8 cellular contexts compared by ENCODE assay signal in genomic region chr1:183070923-183071618, GRCh38. TPM values are rescaled to one million over a fixed set of nuclear protein-coding genes. Genes with fewer than 3 reads are reported as not detected.
DNase-seq lines count a peak whose midpoint lies in the region; ATAC-seq, FAIRE-seq and TF ChIP-seq lines count a peak whose summit lies in the region.

No MANE protein-coding gene starts in this region.

- no peak for TF ChIP-seq RAD21 in A549 (conservative IDR thresholded peaks at IDR 0.05 in 1 of 2, IDR thresholded peaks at IDR 0.05 in 1 of 2)

- FAIRE-seq in A549 (lab: Jason Lieb, UNC): no peak

- no peaks in the 10 kb centered on the region for H3K36me3 ChIP-seq in effector memory CD4-positive, alpha-beta T cell (ENCODE audit: control insufficient read depth, insufficient read depth, low read length)

- TF ChIP-seq EP300 in A549 (IDR thresholded peaks at IDR 0.05): no peak

- ATAC-seq in A549 (peak in 1 of 2 experiments; percentile 13; a peak in 1 of 6 replicates), HG03095 (IDR thresholded peaks at IDR 0.05; ENCODE audit: unreplicated experiment) (peak; percentile 88), omental fat pad (ENCODE audit: low FRiP score) (no peak)

- TF ChIP-seq CTCF in A549 (IDR thresholded peaks at IDR 0.05) (no peak), omental fat pad (IDR thresholded peaks at IDR 0.05) (no peak)

- no peak for DNase-seq in A549 (ENCODE audit: low read depth in 1 of 2, low spot score in 1 of 2)
- DNase-seq in GM19238 (ENCODE audit: insufficient read length, low spot score): peak; percentile 37
- peak; percentile 78 for DNase-seq in SK-MEL-5 (ENCODE audit: low read depth, low spot score)
- peak; percentile 89 for DNase-seq in myocyte (ENCODE audit: low read depth)
- no peak for DNase-seq in effector memory CD4-positive, alpha-beta T cell
- DNase-seq in omental fat pad (ENCODE audit: low spot score): no peak
- no peak for DNase-seq in NCI-H446 (lab: John Stamatoyannopoulos, UW)

- POLR2A ChIA-PET in A549 (lab: Yijun Ruan, JAX): interaction anchor here (0.9 kb wide), 1 partner anchor 49 kb away, joined by 3 read pairs; no protein-coding TSS in a partner anchor

- peak overlapping the region; percentile 5 to 39; a peak in 3 of 6 replicates for H3K27ac ChIP-seq in A549
- no peak overlapping the region for H3K27ac ChIP-seq in effector memory CD4-positive, alpha-beta T cell (ENCODE audit: insufficient read depth, low read length, poor library complexity, severe bottlenecking)

- in situ Hi-C loops in SK-MEL-5 (cut with HindIII; ENCODE audit: low pct_unique_long_range_greater_than_20kb, low sequenced_read_pairs): no loop called here

- no peak overlapping the region for H3K4me3 ChIP-seq in A549
- no peak overlapping the region for H3K4me3 ChIP-seq in effector memory CD4-positive, alpha-beta T cell (ENCODE audit: insufficient read depth, low read depth, low read length, poor library complexity, severe bottlenecking)

- TF ChIP-seq POLR2A in A549 (IDR thresholded peaks at IDR 0.05; ENCODE audit: low read length): no peak

- peaks cover 62% of the 10 kb centered on the region for H3K4me1 ChIP-seq in A549
- H3K4me1 ChIP-seq in effector memory CD4-positive, alpha-beta T cell (ENCODE audit: control insufficient read depth, insufficient read depth, low read length, poor library complexity, severe bottlenecking): no peaks in the 10 kb centered on the region

- CTCF ChIA-PET in A549 (lab: Yijun Ruan, JAX): interaction anchor here (0.8 to 2.4 kb wide), 2 partner anchors 35 to 108 kb away, joined by 3 to 7 read pairs; no protein-coding TSS in a partner anchor

- no peaks in the 10 kb centered on the region for H3K9me3 ChIP-seq in A549
- no peaks in the 10 kb centered on the region for H3K9me3 ChIP-seq in effector memory CD4-positive, alpha-beta T cell (ENCODE audit: control insufficient read depth, low read length)

- no peaks in the 10 kb centered on the region for H3K27me3 ChIP-seq in effector memory CD4-positive, alpha-beta T cell (replicated peaks; ENCODE audit: control insufficient read depth, insufficient read depth, low read length, poor library complexity, severe bottlenecking)

- H3K4me2 ChIP-seq in A549: peak overlapping the region; percentile 56

- WGBS in A549 (ENCODE audit: missing lambda C conversion rate): 45% methylated on average over 3 of the region's 3 CpGs

TF ChIP-seq in A549, 52 proteins besides CTCF, POLR2A, EP300 and RAD21:
- no peak for TF ChIP-seq CHD2 (IDR thresholded peaks at IDR 0.05; ENCODE audit: low read length, partially characterized antibody)
- no peak for TF ChIP-seq ZSCAN20 (CRISPR knock-in tag; IDR thresholded peaks at IDR 0.05)
- no peak for TF ChIP-seq ZC3H11A (IDR thresholded peaks at IDR 0.05)
- no peak for TF ChIP-seq RCOR1 (IDR thresholded peaks at IDR 0.05; ENCODE audit: low read depth, low read length)
- no peak for TF ChIP-seq JUN (IDR thresholded peaks at IDR 0.05)
- no peak for TF ChIP-seq ZNF302 (CRISPR knock-in tag; IDR thresholded peaks at IDR 0.05)
- no peak for TF ChIP-seq HOXB13 (CRISPR knock-in tag; IDR thresholded peaks at IDR 0.05; ENCODE audit: low read depth)
- TF ChIP-seq SMC3 (IDR thresholded peaks at IDR 0.05): no peak
- TF ChIP-seq MYC (IDR thresholded peaks at IDR 0.05; ENCODE audit: borderline replicate concordance, low read length): no peak
- no peak for TF ChIP-seq HDAC2 (IDR thresholded peaks at IDR 0.05)
- TF ChIP-seq FOSB (CRISPR knock-in tag; IDR thresholded peaks at IDR 0.05): no peak
- TF ChIP-seq BHLHE40 (IDR thresholded peaks at IDR 0.05; ENCODE audit: low read depth, low read length): no peak
- TF ChIP-seq FOSL2 (IDR thresholded peaks at IDR 0.05): no peak
- TF ChIP-seq FOSL2 (CRISPR knock-in tag; IDR thresholded peaks at IDR 0.05): no peak
- TF ChIP-seq KDM1A (IDR thresholded peaks at IDR 0.05; ENCODE audit: low read depth): no peak
- no peak for TF ChIP-seq MAZ (IDR thresholded peaks at IDR 0.05; ENCODE audit: borderline replicate concordance, low read depth, low read length)
- TF ChIP-seq POLR2AphosphoS2 (conservative IDR thresholded peaks at IDR 0.05; ENCODE audit: low read length): no peak
- TF ChIP-seq, protein P1, sequence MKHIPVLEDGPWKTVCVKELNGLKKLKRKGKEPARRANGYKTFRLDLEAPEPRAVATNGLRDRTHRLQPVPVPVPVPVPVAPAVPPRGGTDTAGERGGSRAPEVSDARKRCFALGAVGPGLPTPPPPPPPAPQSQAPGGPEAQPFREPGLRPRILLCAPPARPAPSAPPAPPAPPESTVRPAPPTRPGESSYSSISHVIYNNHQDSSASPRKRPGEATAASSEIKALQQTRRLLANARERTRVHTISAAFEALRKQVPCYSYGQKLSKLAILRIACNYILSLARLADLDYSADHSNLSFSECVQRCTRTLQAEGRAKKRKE (CRISPR knock-in tag; IDR thresholded peaks at IDR 0.05; ENCODE audit: low read depth): no peak
- no peak for TF ChIP-seq KDM5A (IDR thresholded peaks at IDR 0.05)
TF ChIP-seq in A549: peak in this region for 0.

RNA-seq across cellular contexts. Expression of gene LAMC1, which starts 47.9 kb away (rescaled TPM):
- polyA plus RNA-seq in A549 (2011; rRNA removed): 139 and 152 TPM in 2 replicates
- 39.6 and 43.0 TPM in 2 replicates for polyA plus RNA-seq in A549 (2012; cell fraction: cytosol; rRNA removed)
- polyA plus RNA-seq in A549 (2012; cell fraction: nucleus; rRNA removed): 92.3 and 98.8 TPM in 2 replicates
- 85.8 to 106 TPM (median 93.7 TPM) in 3 replicates for polyA plus RNA-seq in A549 (2017; fragmentation: RNase III; extraction: RNeasy Plus Mini Kit Qiagen cat#74134 plus additional on column Dnase treatment)
- 149 and 171 TPM in 2 replicates for polyA minus RNA-seq in A549 (2011; rRNA and poly(A)+ RNA removed)
- total RNA-seq in SK-MEL-5 (2014; rRNA removed; shearing (Covaris generic)): 114 and 138 TPM in 2 replicates
- polyA plus RNA-seq in SK-MEL-5 (2015; cell fraction: cytosol; rRNA removed): 157 and 209 TPM in 2 replicates
- 47.1 and 60.2 TPM in 2 replicates for polyA plus RNA-seq in SK-MEL-5 (2015; cell fraction: nucleus; rRNA removed)
- total RNA-seq in myocyte: 298 and 303 TPM in 2 replicates
- 189 TPM for polyA plus RNA-seq in myocyte (2012)
- total RNA-seq in omental fat pad: 100 to 1,000 TPM; 377 to 829 (median 461) TPM

Comparison
In these comparisons a context has a peak if more than half of its experiments do, and no peak if none do; other contexts are left out.
1. DNase-seq: peak in GM19238 (single experiment), SK-MEL-5 (single experiment) and myocyte (single experiment); none in A549 (0 of 2), effector memory CD4-positive, alpha-beta T cell (0 of 3), omental fat pad (single experiment) and NCI-H446 (0 of 2).